Comparison of ENCODE assay signal across 8 cellular contexts in genomic region chr19:16324384-16325160, GRCh38. TPM values are rescaled to one million over a fixed set of nuclear protein-coding genes. Genes with fewer than 3 reads are reported as not detected.
A peak's percentile ranks its signal among the peaks of the same experiment; 100 is the strongest.
DNase-seq lines count a peak whose midpoint lies in the region; ATAC-seq and TF ChIP-seq lines count a peak whose summit lies in the region.

TSS of gene KLF2 (plus strand) at chr19:16324826. CDS start at chr19:16324924, 98 bp downstream.

- CTCF ChIA-PET in activated naive CD4-positive, alpha-beta T cell treated with anti-CD3 and anti-CD28 coated beads, Interleukin-2, amount 10 ng/mL, durations not matched to agents 7 days and 5 days (lab: Charles Lee): interaction anchor here (1.3 kb wide), 1 partner anchor 51 kb away, joined by 3 read pairs; no protein-coding TSS in a partner anchor

- peaks cover 21% of the 10 kb centered on the region for H3K79me2 ChIP-seq in osteoblast (ENCODE audit: insufficient read depth, low read length)

- no peaks in the 10 kb centered on the region for H3K36me3 ChIP-seq in SK-N-MC (ENCODE audit: insufficient read depth, low read length)
- peaks cover 23% of the 10 kb centered on the region for H3K36me3 ChIP-seq in osteoblast (ENCODE audit: insufficient read depth, low read length)
- peaks cover 23% of the 10 kb centered on the region for H3K36me3 ChIP-seq in suprapubic skin

- H3K27me3 ChIP-seq in osteoblast (ENCODE audit: insufficient read depth, low read length) (no peaks in the 10 kb centered on the region), suprapubic skin (no peaks in the 10 kb centered on the region)

- peak; percentile 74 for DNase-seq in COLO829 (ENCODE audit: low spot score)
- DNase-seq in HT-29 (ENCODE audit: low spot score): peak; percentile 69
- DNase-seq in SK-N-MC (ENCODE audit: low read depth, low spot score): no peak
- DNase-seq in activated naive CD4-positive, alpha-beta T cell treated with anti-CD3 and anti-CD28 coated beads, Interleukin-2, amount 10 ng/mL, durations not matched to agents 7 days and 5 days: peak; percentile 96
- DNase-seq in glomerular visceral epithelial cell (ENCODE audit: extremely low spot score): peak; percentile 92
- DNase-seq in osteoblast (ENCODE audit: insufficient read length, low spot score, missing footprints): peak; percentile 100
- peak; percentile 97 for DNase-seq in suprapubic skin (ENCODE audit: low spot score in 2 of 2)

- H3K27ac ChIP-seq in SK-N-MC (no peak within 1 kb of the TSS), osteoblast (ENCODE audit: low read depth, low read length) (peak within 1 kb of the TSS; percentile 80), suprapubic skin (peak within 1 kb of the TSS; percentile 89)

- peak within 1 kb of the TSS; percentile 76 for H3K4me3 Mint-ChIP-seq in activated naive CD4-positive, alpha-beta T cell treated with anti-CD3 and anti-CD28 coated beads, Interleukin-2, amount 10 ng/mL, durations not matched to agents 7 days and 5 days

- peak within 1 kb of the TSS; percentile 84 for H3K4me2 ChIP-seq in osteoblast (ENCODE audit: insufficient read depth, low read length)

- peak within 1 kb of the TSS; percentile 60 for H3K9ac ChIP-seq in SK-N-MC (ENCODE audit: insufficient read length)

- WGBS in suprapubic skin: 0% methylated on average over 18 of the region's 105 CpGs

- peak within 1 kb of the TSS; percentile 85 for H3K4me3 ChIP-seq in SK-N-MC
- H3K4me3 ChIP-seq in osteoblast (ENCODE audit: insufficient read depth, low read length): peak within 1 kb of the TSS; percentile 91
- H3K4me3 ChIP-seq in suprapubic skin: peak within 1 kb of the TSS; percentile 74

- H3K27ac Mint-ChIP-seq in activated naive CD4-positive, alpha-beta T cell treated with anti-CD3 and anti-CD28 coated beads, Interleukin-2, amount 10 ng/mL, durations not matched to agents 7 days and 5 days: peak within 1 kb of the TSS; percentile 82

- H2AFZ ChIP-seq in osteoblast (ENCODE audit: low read length): no peak within 1 kb of the TSS

- peaks cover 70% of the 10 kb centered on the region for H3K27me3 Mint-ChIP-seq in activated naive CD4-positive, alpha-beta T cell treated with anti-CD3 and anti-CD28 coated beads, Interleukin-2, amount 10 ng/mL, durations not matched to agents 7 days and 5 days

- H3K9me3 ChIP-seq in SK-N-MC (ENCODE audit: low read depth, low read length): no peaks in the 10 kb centered on the region
- no peaks in the 10 kb centered on the region for H3K9me3 ChIP-seq in osteoblast (ENCODE audit: low read depth, low read length)
- no peaks in the 10 kb centered on the region for H3K9me3 ChIP-seq in suprapubic skin

- no peak for TF ChIP-seq CTCF in osteoblast (IDR thresholded peaks at IDR 0.05; ENCODE audit: extremely low read depth, low read depth, low read length)
- TF ChIP-seq CTCF in suprapubic skin (IDR thresholded peaks at IDR 0.05): no peak

- peak; percentile 62 for ATAC-seq in GM19463 (IDR thresholded peaks at IDR 0.05; ENCODE audit: unreplicated experiment)

- H4K20me1 ChIP-seq in osteoblast (ENCODE audit: insufficient read depth, low read length): peaks cover 25% of the 10 kb centered on the region

- H3K4me1 Mint-ChIP-seq in activated naive CD4-positive, alpha-beta T cell treated with anti-CD3 and anti-CD28 coated beads, Interleukin-2, amount 10 ng/mL, durations not matched to agents 7 days and 5 days: peaks cover 45% of the 10 kb centered on the region

- TF ChIP-seq POLR2A in suprapubic skin (IDR thresholded peaks at IDR 0.05): peak; percentile 90 to 99

- H3K4me1 ChIP-seq in osteoblast (ENCODE audit: insufficient read depth, low read length) (peaks cover 13% of the 10 kb centered on the region), suprapubic skin (peaks cover 39% of the 10 kb centered on the region)

- H3K36me3 Mint-ChIP-seq in activated naive CD4-positive, alpha-beta T cell treated with anti-CD3 and anti-CD28 coated beads, Interleukin-2, amount 10 ng/mL, durations not matched to agents 7 days and 5 days: peaks cover 45% of the 10 kb centered on the region

- no peak for TF ChIP-seq EP300 in suprapubic skin (IDR thresholded peaks at IDR 0.05)

- no peaks in the 10 kb centered on the region for H3K9me3 Mint-ChIP-seq in activated naive CD4-positive, alpha-beta T cell treated with anti-CD3 and anti-CD28 coated beads, Interleukin-2, amount 10 ng/mL, durations not matched to agents 7 days and 5 days

RNA-seq across cellular contexts. Expression of gene KLF2, which starts in this region (rescaled TPM):
- total RNA-seq in HT-29 (2014; rRNA removed; shearing (Covaris generic)): 3.5 and 5.9 TPM in 2 replicates
- total RNA-seq in osteoblast (11.2 and 16.6 TPM in 2 replicates), suprapubic skin (10 to 100 TPM; 27.0 to 41.1 (median 36.9) TPM)
